In genomic region chr2:223732346-223732745, GRCh38 we compare ENCODE assay signal across 22 cellular contexts.
"Had no signal": no experiment of that assay in that cellular context is flagged by ENCODE, and none has a peak within 500 bp of the region (broad histone marks: within the 10 kb centered on the region; RNA-seq: fewer than 3 reads in every experiment).

No MANE protein-coding gene starts in this region.

- H3K27me3 ChIP-seq: neural progenitor cell, neutrophil, pancreas, suprapubic skin, tibial nerve, uterus had no signal

- H3K36me3 ChIP-seq: left ventricle myocardium inferior, neural progenitor cell, neutrophil, pancreas, prostate gland, suprapubic skin, thoracic aorta, tibial nerve, uterus had no signal

- H3K4me3 ChIP-seq: left ventricle myocardium inferior, lung, neural progenitor cell, pancreas, prostate gland, skin epidermis, suprapubic skin, thoracic aorta, tibial nerve, uterus had no signal

- H3K9me3 ChIP-seq: left ventricle myocardium inferior, neutrophil, pancreas, prostate gland, suprapubic skin, thoracic aorta, tibial nerve, uterus had no signal

- H3K27ac ChIP-seq: left ventricle myocardium inferior, neural progenitor cell, neutrophil, pancreas, prostate gland, skin epidermis, suprapubic skin, tibial nerve, uterus had no signal

- H3K4me1 ChIP-seq: neural progenitor cell, pancreas, prostate gland, suprapubic skin, uterus had no signal

- H3K4me2 ChIP-seq: neural progenitor cell had no signal

- DNase-seq: islet precursor cell; left ventricle myocardium inferior; mesendoderm; naive B cell; natural killer cell; nephron progenitor cell; occipital lobe; pancreas; retina; right cardiac atrium; stimulated activated CD4-positive, alpha-beta T cell treated with anti-CD3 and anti-CD28 coated beads, Interleukin-12 subunit alpha, Interleukin-12 subunit beta, amount 100 ng/mL, for 4 hours; stimulated activated CD4-positive, alpha-beta T cell treated with anti-CD3 and anti-CD28 coated beads, Interleukin-4, amount 100 ng/mL, for 24 hours; stimulated activated naive CD4-positive, alpha-beta T cell; uterus had no signal

- H3K9ac ChIP-seq: neural progenitor cell had no signal
